Comparison of ENCODE assay signal across 10 cellular contexts in the genomic region with DNA sequence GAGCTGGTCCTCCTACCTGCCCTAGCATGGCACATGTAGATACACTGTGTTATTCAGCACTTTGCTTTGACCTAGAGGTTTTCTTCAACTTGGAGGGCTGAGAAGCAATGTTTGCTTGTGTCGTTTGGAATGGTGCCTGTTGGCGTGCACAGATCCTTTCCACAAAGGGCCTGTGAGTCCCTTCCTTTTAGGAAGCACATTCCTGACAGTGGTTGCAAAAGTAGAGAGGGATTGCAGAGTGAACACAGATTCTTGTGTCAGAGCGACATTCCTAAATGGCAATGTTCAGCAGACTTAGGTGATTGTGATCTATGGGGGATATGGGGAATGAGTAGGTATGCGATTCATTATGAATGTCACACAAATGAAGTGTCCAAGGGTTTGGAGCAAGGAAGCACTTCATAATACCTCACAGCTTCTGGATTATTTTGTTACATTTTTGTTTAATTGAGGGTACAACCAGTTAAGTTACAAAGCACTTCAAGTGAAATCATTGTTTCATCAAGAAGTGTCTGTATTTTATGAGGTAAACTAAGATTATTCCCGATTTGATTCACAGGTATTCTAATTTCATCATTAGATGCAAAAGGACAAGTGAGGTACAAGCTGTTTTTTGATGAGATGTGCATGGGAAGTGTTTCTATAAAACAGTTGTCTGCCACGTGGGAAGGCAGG. TPM values are rescaled to one million over a fixed set of nuclear protein-coding genes. Genes with fewer than 3 reads are reported as not detected.
DNase-seq lines count a peak whose midpoint lies in the region; ATAC-seq, FAIRE-seq and TF ChIP-seq lines count a peak whose summit lies in the region.
"Had no signal": no experiment of that assay in that cellular context is flagged by ENCODE, and none has a peak within 500 bp of the region (broad histone marks: within the 10 kb centered on the region; RNA-seq: fewer than 3 reads in every experiment).

No MANE protein-coding gene starts in this region.

- no peak for DNase-seq in activated naive CD4-positive, alpha-beta T cell treated with anti-CD3 and anti-CD28 coated beads for 36 hours
- no peak for DNase-seq in activated naive CD4-positive, alpha-beta T cell (lab: John Stamatoyannopoulos, UW)
- DNase-seq in bronchial epithelial cell (ENCODE audit: low read depth) (peak; percentile 53), lung microvascular endothelial cell (ENCODE audit: low read depth in 2 of 2) (peak; percentile 72 to 88), upper lobe of right lung (no peak), NCI-H2196 (lab: John Stamatoyannopoulos, UW; ENCODE audit: unreplicated experiment) (no peak), foreskin melanocyte (no peak), T-helper 9 cell (no peak)

- no peaks in the 10 kb centered on the region for H3K36me3 Mint-ChIP-seq in activated naive CD4-positive, alpha-beta T cell treated with anti-CD3 and anti-CD28 coated beads for 36 hours (ENCODE audit: low read depth)

- H3K4me1 ChIP-seq in upper lobe of right lung, result peaks cover 28% of the 10 kb centered on the region

- H3K4me1 Mint-ChIP-seq in activated naive CD4-positive, alpha-beta T cell treated with anti-CD3 and anti-CD28 coated beads for 36 hours (ENCODE audit: low read depth), result peaks cover 25% of the 10 kb centered on the region

- no peak overlapping the region for H3K27ac Mint-ChIP-seq in activated naive CD4-positive, alpha-beta T cell treated with anti-CD3 and anti-CD28 coated beads for 36 hours

- CTCF ChIA-PET in activated naive CD4-positive, alpha-beta T cell treated with anti-CD3 and anti-CD28 coated beads for 36 hours (lab: Charles Lee), result interaction anchor here (1.1 to 2.3 kb wide), 3 partner anchors 63 to 120 kb away, joined by 3 to 10 read pairs (median 9); no protein-coding TSS in a partner anchor

- H3K4me3 Mint-ChIP-seq in activated naive CD4-positive, alpha-beta T cell treated with anti-CD3 and anti-CD28 coated beads for 36 hours, result peak overlapping the region; percentile 86

- H3K27ac ChIP-seq in upper lobe of right lung, result peak overlapping the region; percentile 70

- H3K36me3 ChIP-seq in bronchial epithelial cell (ENCODE audit: control insufficient read depth, insufficient read depth, low read length) (peaks cover 1% of the 10 kb centered on the region), upper lobe of right lung (no peaks in the 10 kb centered on the region)

- no peaks in the 10 kb centered on the region for H3K9me3 Mint-ChIP-seq in activated naive CD4-positive, alpha-beta T cell treated with anti-CD3 and anti-CD28 coated beads for 36 hours

- peak; percentile 49 for ATAC-seq in upper lobe of right lung

- H3K27me3 Mint-ChIP-seq in activated naive CD4-positive, alpha-beta T cell treated with anti-CD3 and anti-CD28 coated beads for 36 hours (ENCODE audit: low read depth), result no peaks in the 10 kb centered on the region

- intact Hi-C loops in activated naive CD4-positive, alpha-beta T cell treated with anti-CD3 and anti-CD28 coated beads for 36 hours (cut with micrococcal nuclease), result loop anchor here (2.0 to 5.0 kb wide), 4 partner anchors 58 to 232 kb away; a partner anchor contains a TSS
- intact Hi-C loops in upper lobe of right lung (cut with DNase I), result no loop called here

- TF ChIP-seq CTCF in bronchial epithelial cell (IDR thresholded peaks at IDR 0.05; ENCODE audit: insufficient read depth, low read length, severe bottlenecking) (no peak), upper lobe of right lung (IDR thresholded peaks at IDR 0.05) (no peak)

- no peaks in the 10 kb centered on the region for H3K9me3 ChIP-seq in upper lobe of right lung

- H3K4me3 ChIP-seq in bronchial epithelial cell (ENCODE audit: low read depth, low read length) (no peak overlapping the region), upper lobe of right lung (peak overlapping the region; percentile 73)

- no peaks in the 10 kb centered on the region for H3K27me3 ChIP-seq in bronchial epithelial cell (ENCODE audit: control insufficient read depth, insufficient read depth, low read length)
- no peaks in the 10 kb centered on the region for H3K27me3 ChIP-seq in upper lobe of right lung

- FAIRE-seq in bronchial epithelial cell (lab: Jason Lieb, UNC), result no peak
- FAIRE-seq: endometrium, K562 had no signal

RNA-seq across cellular contexts. Expression of a gene that starts 0.7 kb away (rescaled TPM):
- 1 to 10 TPM; 1.5 to 3.2 TPM for total RNA-seq in activated naive CD4-positive, alpha-beta T cell treated with anti-CD3 and anti-CD28 coated beads for 36 hours
- total RNA-seq in bronchial epithelial cell (141 and 239 TPM in 2 replicates), lung microvascular endothelial cell (10.3 and 32.0 TPM in 2 replicates), upper lobe of right lung (82.4 TPM)
- total RNA-seq: K562 had no signal

Comparison
In these comparisons a context has a peak if more than half of its experiments do, and no peak if none do; other contexts are left out.
1. DNase-seq: peak in bronchial epithelial cell (single experiment) and lung microvascular endothelial cell (2 of 2); none in activated naive CD4-positive, alpha-beta T cell treated with anti-CD3 and anti-CD28 coated beads for 36 hours (single experiment), activated naive CD4-positive, alpha-beta T cell (0 of 4), upper lobe of right lung (single experiment), NCI-H2196 (single experiment), foreskin melanocyte (single experiment) and T-helper 9 cell (single experiment).